Comparison of ENCODE assay signal across 8 cellular contexts in genomic region chr2:144511945-144512344, GRCh38. TPM values are rescaled to one million over a fixed set of nuclear protein-coding genes. Genes with fewer than 3 reads are reported as not detected.
DNase-seq lines count a peak whose midpoint lies in the region; ATAC-seq and TF ChIP-seq lines count a peak whose summit lies in the region.
"Had no signal": no experiment of that assay in that cellular context is flagged by ENCODE, and none has a peak within 500 bp of the region (broad histone marks: within the 10 kb centered on the region; RNA-seq: fewer than 3 reads in every experiment).

No MANE protein-coding gene starts in this region.

- no peak overlapping the region for H3K27ac Mint-ChIP-seq in dendritic cell treated with granulocyte-macrophage colony-stimulating factor and Interleukin-4, amounts not matched to agents 40 ng/mL and 50 ng/mL, for 4 days

- no peak for TF ChIP-seq EP300 in transverse colon (IDR thresholded peaks at IDR 0.05; ENCODE audit: low read depth)

- H3K4me3 ChIP-seq in OCI-LY3 (ENCODE audit: low read length) (no peak overlapping the region), mononuclear cell (ENCODE audit: low read length) (peak overlapping the region; percentile 6), transverse colon (peak overlapping the region in 1 of 4 donors; percentile 77)

- DNase-seq in transverse colon (no peak), AG20443 (ENCODE audit: low spot score) (no peak), T-helper 1 cell (no peak)
- DNase-seq: NCI-H1436 treated with DMSO at 0.1 percent for 48 hours had no signal

- H3K9me3 ChIP-seq in OCI-LY3 (ENCODE audit: insufficient read depth, low read length) (no peaks in the 10 kb centered on the region), mononuclear cell (ENCODE audit: low read depth, low read length) (no peaks in the 10 kb centered on the region), transverse colon (no peaks in the 10 kb centered on the region)

- H3K4me2 ChIP-seq in OCI-LY3 (ENCODE audit: low read length), result 0 out of 2 replicates have a peak overlapping the region, but pooled peaks have one; percentile 79

- TF ChIP-seq CTCF in OCI-LY3 (IDR thresholded peaks at IDR 0.05; ENCODE audit: low read depth, low read length) (no peak), transverse colon (IDR thresholded peaks at IDR 0.05) (no peak)

- H3K27ac ChIP-seq in OCI-LY3 (ENCODE audit: low read length) (no peak overlapping the region), transverse colon (peak overlapping the region; percentile 87 to 91 (median 88))

- H3K36me3 Mint-ChIP-seq in dendritic cell treated with granulocyte-macrophage colony-stimulating factor and Interleukin-4, amounts not matched to agents 40 ng/mL and 50 ng/mL, for 4 days (ENCODE audit: low read depth), result no peaks in the 10 kb centered on the region

- H2AFZ ChIP-seq in OCI-LY3 (ENCODE audit: low read depth, low read length), result no peak overlapping the region

- H3K4me1 Mint-ChIP-seq in dendritic cell treated with granulocyte-macrophage colony-stimulating factor and Interleukin-4, amounts not matched to agents 40 ng/mL and 50 ng/mL, for 4 days (ENCODE audit: low read depth), result peaks cover 68% of the 10 kb centered on the region

- peak overlapping the region; percentile 86 for H3K4me3 Mint-ChIP-seq in dendritic cell treated with granulocyte-macrophage colony-stimulating factor and Interleukin-4, amounts not matched to agents 40 ng/mL and 50 ng/mL, for 4 days

- TF ChIP-seq POLR2A in transverse colon (IDR thresholded peaks at IDR 0.05), result no peak

- no peak overlapping the region for H3K9ac ChIP-seq in OCI-LY3 (ENCODE audit: low read length)

- in situ Hi-C loops in transverse colon (cut with MboI; ENCODE audit: low pct_ligation_motif_present in 1 of 4, low pct_unique_long_range_greater_than_20kb in 1 of 4, low sequenced_read_pairs in 3 of 4), result loop anchor here in 2 of 4 donors (25.0 kb wide), 2 partner anchors 575 to 1250 kb away; no protein-coding TSS in a partner anchor

- H3K27me3 ChIP-seq in OCI-LY3 (ENCODE audit: low read depth, low read length) (peaks cover 49% of the 10 kb centered on the region), mononuclear cell (ENCODE audit: insufficient read depth, low read length) (no peaks in the 10 kb centered on the region), transverse colon (peaks cover 77% of the 10 kb centered on the region)

- H3K27me3 Mint-ChIP-seq in dendritic cell treated with granulocyte-macrophage colony-stimulating factor and Interleukin-4, amounts not matched to agents 40 ng/mL and 50 ng/mL, for 4 days, result no peaks in the 10 kb centered on the region

- no peaks in the 10 kb centered on the region for H3K9me3 Mint-ChIP-seq in dendritic cell treated with granulocyte-macrophage colony-stimulating factor and Interleukin-4, amounts not matched to agents 40 ng/mL and 50 ng/mL, for 4 days

- H3K79me2 ChIP-seq in OCI-LY3 (ENCODE audit: low read length), result peaks cover 65% of the 10 kb centered on the region

- WGBS in transverse colon (ENCODE audit: low coverage in 1 of 2), 2 donors, result 26 to 56% methylated on average over 2 to 3 of the region's 3 CpGs

- intact Hi-C loops in dendritic cell treated with granulocyte-macrophage colony-stimulating factor and Interleukin-4, amounts not matched to agents 40 ng/mL and 50 ng/mL, for 4 days (cut with micrococcal nuclease), result no loop called here
- intact Hi-C loops in transverse colon (cut with DNase I; ENCODE audit: low total_unique reads), result loop anchor here (10.0 kb wide), 1 partner anchor 177 kb away; a partner anchor contains a TSS

- H3K4me1 ChIP-seq in OCI-LY3 (ENCODE audit: low read length) (peaks cover 87% of the 10 kb centered on the region), mononuclear cell (ENCODE audit: insufficient read depth, low read length) (peaks cover 78% of the 10 kb centered on the region), transverse colon (peaks cover 0 to 7% (median 0%) of the 10 kb centered on the region in 4 donors)

- H3K36me3 ChIP-seq in OCI-LY3 (replicated peaks; ENCODE audit: low read depth, low read length) (peaks cover 6% of the 10 kb centered on the region), transverse colon (no peaks in the 10 kb centered on the region)

- H4K20me1 ChIP-seq in OCI-LY3 (ENCODE audit: insufficient read depth, low read length), result peaks cover 36% of the 10 kb centered on the region

- no peak for ATAC-seq in HG03442 (IDR thresholded peaks at IDR 0.05; ENCODE audit: unreplicated experiment)

RNA-seq across cellular contexts. Expression of gene ZEB2, which starts 8.0 kb away (rescaled TPM):
- 511 TPM for total RNA-seq in mononuclear cell
- 10 to 100 TPM; 19.8 to 69.6 (median 42.9) TPM for total RNA-seq in transverse colon
